In genomic region chr7:22153427-22154106, GRCh38 we compare ENCODE assay signal across 19 cellular contexts.
DNase-seq lines count a peak whose midpoint lies in the region; ATAC-seq and TF ChIP-seq lines count a peak whose summit lies in the region.
"Had no signal": no experiment of that assay in that cellular context is flagged by ENCODE, and none has a peak within 500 bp of the region (broad histone marks: within the 10 kb centered on the region; RNA-seq: fewer than 3 reads in every experiment).

No MANE protein-coding gene starts in this region.

- intact Hi-C loops in dorsolateral prefrontal cortex (cut with DNase I), result loop anchor here in 1 of 2 donors (5.0 kb wide), 1 partner anchor 39 kb away; no protein-coding TSS in a partner anchor

- ATAC-seq in GM19467 (IDR thresholded peaks at IDR 0.05; ENCODE audit: unreplicated experiment), result no peak
- ATAC-seq: lower lobe of right lung; stimulated activated memory B cell treated with anti-CD40 and anti-IgM and Interleukin-4, amounts not matched to agents 10 μg/mL and 1 μg/mL and 100 μg/mL, for 72 hours had no signal

- DNase-seq in dorsolateral prefrontal cortex (no peak), midbrain (lab: John Stamatoyannopoulos, UW) (peak; percentile 44), type B pancreatic cell (ENCODE audit: extremely low spot score, unreplicated experiment) (no peak), NCI-H146 treated with DMSO at 0.1 percent for 48 hours (lab: John Stamatoyannopoulos, UW; ENCODE audit: unreplicated experiment) (no peak)
- no peak for DNase-seq in activated CD4-positive, alpha-beta T cell treated with anti-CD3 and anti-CD28 coated beads, Interleukin-2, amount 50 U/mL, for 4 hours
- DNase-seq: activated CD4-positive, alpha-beta T cell treated with anti-CD3 and anti-CD28 coated beads for 4 hours; activated naive CD8-positive, alpha-beta T cell treated with anti-CD3 and anti-CD28 coated beads for 36 hours; brain microvascular endothelial cell; colonic mucosa; DMS153; GF-D8; HCEC 1CT; lower lobe of right lung; NCI-H2171 had no signal

- peak overlapping the region; percentile 33 for H3K4me2 ChIP-seq in KMS-11

- no peaks in the 10 kb centered on the region for H4K20me1 ChIP-seq in KMS-11 (ENCODE audit: insufficient read depth)

- H3K27me3 ChIP-seq in KMS-11 (ENCODE audit: insufficient read depth, low read depth) (no peaks in the 10 kb centered on the region), dorsolateral prefrontal cortex (no peaks in the 10 kb centered on the region)
- H3K27me3 ChIP-seq: brain microvascular endothelial cell, colonic mucosa had no signal

- H3K9ac ChIP-seq in KMS-11, result no peak overlapping the region

- no peaks in the 10 kb centered on the region for H3K79me2 ChIP-seq in KMS-11 (ENCODE audit: insufficient read depth, low read depth)

- peaks cover 22% of the 10 kb centered on the region for H3K4me1 ChIP-seq in KMS-11 (ENCODE audit: low read depth, poor library complexity, severe bottlenecking)
- H3K4me1 ChIP-seq: colonic mucosa, lower lobe of right lung had no signal

- H3K4me1 Mint-ChIP-seq in type B pancreatic cell (ENCODE audit: unreplicated experiment), result peaks cover 18% of the 10 kb centered on the region
- H3K4me1 Mint-ChIP-seq: activated naive CD8-positive, alpha-beta T cell treated with anti-CD3 and anti-CD28 coated beads for 36 hours; CD4-positive, alpha-beta memory T cell; stimulated activated memory B cell treated with anti-CD40 and anti-IgM and Interleukin-4, amounts not matched to agents 10 μg/mL and 1 μg/mL and 100 μg/mL, for 72 hours had no signal

- H3K27ac ChIP-seq in KMS-11 (no peak overlapping the region), dorsolateral prefrontal cortex (peak overlapping the region; percentile 54 to 94 (median 84))
- H3K27ac ChIP-seq: brain microvascular endothelial cell, colonic mucosa, lower lobe of right lung had no signal

- H3K36me3 Mint-ChIP-seq in type B pancreatic cell, result peaks cover 10% of the 10 kb centered on the region
- H3K36me3 Mint-ChIP-seq: activated naive CD8-positive, alpha-beta T cell treated with anti-CD3 and anti-CD28 coated beads for 36 hours; CD4-positive, alpha-beta memory T cell; stimulated activated memory B cell treated with anti-CD40 and anti-IgM and Interleukin-4, amounts not matched to agents 10 μg/mL and 1 μg/mL and 100 μg/mL, for 72 hours had no signal

- no peak overlapping the region for H2AFZ ChIP-seq in KMS-11 (ENCODE audit: low read depth)

- H3K4me3 Mint-ChIP-seq in type B pancreatic cell, result no peak overlapping the region
- H3K4me3 Mint-ChIP-seq: activated naive CD8-positive, alpha-beta T cell treated with anti-CD3 and anti-CD28 coated beads for 36 hours; CD4-positive, alpha-beta memory T cell; stimulated activated memory B cell treated with anti-CD40 and anti-IgM and Interleukin-4, amounts not matched to agents 10 μg/mL and 1 μg/mL and 100 μg/mL, for 72 hours had no signal

- H3K27me3 Mint-ChIP-seq in type B pancreatic cell, result no peaks in the 10 kb centered on the region
- H3K27me3 Mint-ChIP-seq: stimulated activated memory B cell treated with anti-CD40 and anti-IgM and Interleukin-4, amounts not matched to agents 10 μg/mL and 1 μg/mL and 100 μg/mL, for 72 hours had no signal

- no peaks in the 10 kb centered on the region for H3K36me3 ChIP-seq in KMS-11 (ENCODE audit: insufficient read depth)
- H3K36me3 ChIP-seq: brain microvascular endothelial cell, colonic mucosa had no signal

- TF ChIP-seq CTCF in KMS-11 (conservative IDR thresholded peaks at IDR 0.05; ENCODE audit: low read depth, low read length) (no peak), dorsolateral prefrontal cortex (IDR thresholded peaks at IDR 0.05 in 54 of 56, conservative IDR thresholded peaks at IDR 0.05 in 2 of 56; ENCODE audit: low read depth in 1 of 56, partially characterized antibody in 56 of 56) (no peak), type B pancreatic cell (conservative IDR thresholded peaks at IDR 0.05) (no peak)

- H3K4me3 ChIP-seq in KMS-11 (IDR thresholded peaks at IDR 0.05; ENCODE audit: insufficient read depth, low read depth, low read length) (no peak overlapping the region), dorsolateral prefrontal cortex (peak overlapping the region in 12 of 59 donors; percentile 2 to 33 (median 17))
- H3K4me3 ChIP-seq: colonic mucosa, lower lobe of right lung had no signal

- peak overlapping the region; percentile 75 for H3K27ac Mint-ChIP-seq in type B pancreatic cell
- H3K27ac Mint-ChIP-seq: activated naive CD8-positive, alpha-beta T cell treated with anti-CD3 and anti-CD28 coated beads for 36 hours; activated T-helper 2 cell treated with anti-CD3 and anti-CD28 coated beads, Interferon-gamma antibody, Interleukin-2, Interleukin-4, amounts not matched to agents 10 μg/mL and 5 μg/mL and 100 μg/mL, durations not matched to agents 14 hours and 24 hours and 36 hours; CD4-positive, alpha-beta memory T cell; stimulated activated memory B cell treated with anti-CD40 and anti-IgM and Interleukin-4, amounts not matched to agents 10 μg/mL and 1 μg/mL and 100 μg/mL, for 72 hours had no signal

- H3K9me3 Mint-ChIP-seq in type B pancreatic cell, result no peaks in the 10 kb centered on the region
- H3K9me3 Mint-ChIP-seq: activated naive CD8-positive, alpha-beta T cell treated with anti-CD3 and anti-CD28 coated beads for 36 hours; activated T-helper 2 cell treated with anti-CD3 and anti-CD28 coated beads, Interferon-gamma antibody, Interleukin-2, Interleukin-4, amounts not matched to agents 10 μg/mL and 5 μg/mL and 100 μg/mL, durations not matched to agents 14 hours and 24 hours and 36 hours; CD4-positive, alpha-beta memory T cell; stimulated activated memory B cell treated with anti-CD40 and anti-IgM and Interleukin-4, amounts not matched to agents 10 μg/mL and 1 μg/mL and 100 μg/mL, for 72 hours had no signal
